ENCODE assay signal across 5 cellular contexts in the genomic region with DNA sequence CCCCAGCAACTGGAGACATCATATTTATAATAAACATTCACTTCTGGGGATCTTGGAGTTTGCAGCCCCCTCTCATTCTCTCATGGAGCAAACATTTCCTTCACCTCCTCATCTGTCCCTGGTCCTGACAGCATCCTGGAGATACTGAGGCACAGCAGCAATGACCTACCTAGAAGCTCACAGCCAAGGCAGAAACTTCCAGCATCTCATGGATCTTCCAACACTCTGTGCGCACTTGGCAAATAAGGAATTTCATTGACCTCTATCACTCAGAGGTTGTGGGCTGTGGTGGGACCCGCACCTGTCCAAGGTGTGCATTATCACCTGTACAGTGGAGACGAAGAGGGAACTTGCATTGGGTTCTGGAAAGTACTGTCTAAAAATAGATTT.
"Had no signal": no experiment of that assay in that cellular context is flagged by ENCODE, and none has a peak within 500 bp of the region (broad histone marks: within the 10 kb centered on the region; RNA-seq: fewer than 3 reads in every experiment).

No MANE protein-coding gene starts in this region.

- H3K27ac Mint-ChIP-seq: activated CD4-positive, alpha-beta T cell treated with anti-CD3 and anti-CD28 coated beads, Interleukin-2, amount 10 ng/mL, durations not matched to agents 7 days and 5 days; activated T-cell treated with anti-CD3 and anti-CD28 coated beads, Interleukin-2, amount 50 U/mL, for 24 hours; stimulated activated naive CD8-positive, alpha-beta T cell treated with anti-CD3 and anti-CD28 coated beads, Interleukin-15, amount 100 ng/mL, for 72 hours; type B pancreatic cell had no signal

- H3K36me3 Mint-ChIP-seq: type B pancreatic cell had no signal

- H3K9me3 Mint-ChIP-seq: activated B cell treated with CpG ODN at 0.5 μM for 24 hours; activated CD4-positive, alpha-beta T cell treated with anti-CD3 and anti-CD28 coated beads, Interleukin-2, amount 10 ng/mL, durations not matched to agents 7 days and 5 days; activated T-cell treated with anti-CD3 and anti-CD28 coated beads, Interleukin-2, amount 50 U/mL, for 24 hours; stimulated activated naive CD8-positive, alpha-beta T cell treated with anti-CD3 and anti-CD28 coated beads, Interleukin-15, amount 100 ng/mL, for 72 hours; type B pancreatic cell had no signal

- H3K27me3 Mint-ChIP-seq: activated B cell treated with CpG ODN at 0.5 μM for 24 hours; activated CD4-positive, alpha-beta T cell treated with anti-CD3 and anti-CD28 coated beads, Interleukin-2, amount 10 ng/mL, durations not matched to agents 7 days and 5 days; activated T-cell treated with anti-CD3 and anti-CD28 coated beads, Interleukin-2, amount 50 U/mL, for 24 hours; stimulated activated naive CD8-positive, alpha-beta T cell treated with anti-CD3 and anti-CD28 coated beads, Interleukin-15, amount 100 ng/mL, for 72 hours had no signal

- H3K4me3 Mint-ChIP-seq: activated B cell treated with CpG ODN at 0.5 μM for 24 hours; activated CD4-positive, alpha-beta T cell treated with anti-CD3 and anti-CD28 coated beads, Interleukin-2, amount 10 ng/mL, durations not matched to agents 7 days and 5 days; activated T-cell treated with anti-CD3 and anti-CD28 coated beads, Interleukin-2, amount 50 U/mL, for 24 hours; stimulated activated naive CD8-positive, alpha-beta T cell treated with anti-CD3 and anti-CD28 coated beads, Interleukin-15, amount 100 ng/mL, for 72 hours; type B pancreatic cell had no signal
